Comparison of ENCODE assay signal across 8 cellular contexts in genomic region chr7:6271091-6271658, GRCh38. TPM values are rescaled to one million over a fixed set of nuclear protein-coding genes. Genes with fewer than 3 reads are reported as not detected.
DNase-seq lines count a peak whose midpoint lies in the region; ATAC-seq, FAIRE-seq and TF ChIP-seq lines count a peak whose summit lies in the region.

No MANE protein-coding gene starts in this region.

- no peaks in the 10 kb centered on the region for H3K9me3 Mint-ChIP-seq in T-helper 1 cell treated with Interleukin-12 subunit alpha and Interleukin-12 subunit beta and Interleukin-4 antibody, amounts not matched to agents 30 μg/mL and 1 μg/mL, for 36 hours

- no peak overlapping the region for H3K27ac Mint-ChIP-seq in T-helper 1 cell treated with Interleukin-12 subunit alpha and Interleukin-12 subunit beta and Interleukin-4 antibody, amounts not matched to agents 30 μg/mL and 1 μg/mL, for 36 hours

- in situ Hi-C loops in Caki2 (cut with HindIII; ENCODE audit: low pct_unique_long_range_greater_than_20kb, low sequenced_read_pairs) (no loop called here), GM13976 (cut with MboI; ENCODE audit: low sequenced_read_pairs, unreplicated experiment) (no loop called here)

- FAIRE-seq in HTR-8/SVneo (lab: Jason Lieb, UNC) = peak; percentile 60

- DNase-seq in Caki2 (ENCODE audit: low read depth) = peak; percentile 55
- DNase-seq in HTR-8/SVneo (ENCODE audit: insufficient read length, low spot score) = no peak
- DNase-seq in breast epithelium (ENCODE audit: low spot score in 2 of 2) = peak; percentile 35 to 54
- DNase-seq in retinal pigment epithelial cell (ENCODE audit: low read depth) = no peak
- DNase-seq in GM13976 (ENCODE audit: low spot score) = no peak

- H3K4me1 Mint-ChIP-seq in T-helper 1 cell treated with Interleukin-12 subunit alpha and Interleukin-12 subunit beta and Interleukin-4 antibody, amounts not matched to agents 30 μg/mL and 1 μg/mL, for 36 hours (ENCODE audit: low read depth) = peaks cover 14% of the 10 kb centered on the region

- peak in 2 of 3 donors; percentile 20 for TF ChIP-seq CTCF in breast epithelium (IDR thresholded peaks at IDR 0.05)
- TF ChIP-seq CTCF in retinal pigment epithelial cell (conservative IDR thresholded peaks at IDR 0.05; ENCODE audit: low read depth, low read length) = peak; percentile 54
- no peak for TF ChIP-seq CTCF in GM13976 (IDR thresholded peaks at IDR 0.05; ENCODE audit: borderline replicate concordance, control extremely low read depth, extremely low read depth, insufficient read depth, missing control alignments)

- peak overlapping the region; percentile 73 to 84 for H3K27ac ChIP-seq in breast epithelium

- intact Hi-C loops in breast epithelium (cut with DNase I; ENCODE audit: low total_unique reads) = no loop called here

- no peaks in the 10 kb centered on the region for H3K27me3 ChIP-seq in breast epithelium

- H3K36me3 ChIP-seq in breast epithelium = no peaks in the 10 kb centered on the region

- peak overlapping the region; percentile 79 to 98 (median 94) for H3K4me3 ChIP-seq in breast epithelium
- peak overlapping the region; percentile 74 for H3K4me3 ChIP-seq in iPS-18c (ENCODE audit: insufficient read depth, low read depth, low read length)
- peak overlapping the region; percentile 90 for H3K4me3 ChIP-seq in retinal pigment epithelial cell (ENCODE audit: low read length)

- ATAC-seq in GM19395 (IDR thresholded peaks at IDR 0.05; ENCODE audit: unreplicated experiment) = no peak

- H3K4me1 ChIP-seq in breast epithelium = no peaks in the 10 kb centered on the region

- H3K4me3 Mint-ChIP-seq in T-helper 1 cell treated with Interleukin-12 subunit alpha and Interleukin-12 subunit beta and Interleukin-4 antibody, amounts not matched to agents 30 μg/mL and 1 μg/mL, for 36 hours = peak overlapping the region; percentile 82

- no peaks in the 10 kb centered on the region for H3K9me3 ChIP-seq in breast epithelium
- peaks cover 2% of the 10 kb centered on the region for H3K9me3 ChIP-seq in iPS-18c (ENCODE audit: control insufficient read depth, insufficient read depth, low read length)

- peaks cover 72% of the 10 kb centered on the region for H3K27me3 Mint-ChIP-seq in T-helper 1 cell treated with Interleukin-12 subunit alpha and Interleukin-12 subunit beta and Interleukin-4 antibody, amounts not matched to agents 30 μg/mL and 1 μg/mL, for 36 hours (ENCODE audit: low read depth)

- no peak for TF ChIP-seq POLR2A in breast epithelium (IDR thresholded peaks at IDR 0.05)

- peaks cover 3% of the 10 kb centered on the region for H3K36me3 Mint-ChIP-seq in T-helper 1 cell treated with Interleukin-12 subunit alpha and Interleukin-12 subunit beta and Interleukin-4 antibody, amounts not matched to agents 30 μg/mL and 1 μg/mL, for 36 hours (ENCODE audit: low read depth)

RNA-seq across cellular contexts. Expression of gene CYTH3, which starts 1.2 kb away (rescaled TPM):
- total RNA-seq in Caki2 (2014; rRNA removed; shearing (Covaris generic); ENCODE audit: low replicate concordance) = 7.0 and 18.9 TPM in 2 replicates
- 10 to 100 TPM; 23.6 to 46.4 (median 33.4) TPM for total RNA-seq in breast epithelium

Comparison
In these comparisons a context has a peak if more than half of its experiments do, and no peak if none do; other contexts are left out.
1. DNase-seq: peak in Caki2 (single experiment) and breast epithelium (2 of 2); none in HTR-8/SVneo (single experiment), retinal pigment epithelial cell (single experiment) and GM13976 (single experiment).
2. Peak in every context shown above with its lines, with median percentiles within 50 percentile points of each other: H3K4me3 ChIP-seq.